In genomic region chr1:10216148-10216749, GRCh38 we compare ENCODE assay signal across 1 cellular context.
TF ChIP-seq lines count a peak whose summit lies in the region.

No MANE protein-coding gene starts in this region.

TF ChIP-seq in GM12878, 131 proteins besides CTCF, POLR2A, EP300 and RAD21:
- TF ChIP-seq WRNIP1 (IDR thresholded peaks at IDR 0.05; ENCODE audit: borderline replicate concordance, low read depth, low read length) (no peak), ASH2L (IDR thresholded peaks at IDR 0.05; ENCODE audit: borderline replicate concordance, low read depth) (no peak), IKZF1 (conservative IDR thresholded peaks at IDR 0.05) (0 out of 2 replicates have a peak, but pooled peaks have one; percentile 27), RAD51 (IDR thresholded peaks at IDR 0.05) (no peak), NRF1 (conservative IDR thresholded peaks at IDR 0.05; ENCODE audit: low read depth, low read length) (no peak), JUNB (IDR thresholded peaks at IDR 0.05) (peak; percentile 12; the same call in 1 of the 2 replicates), MXI1 (IDR thresholded peaks at IDR 0.05; ENCODE audit: low read depth, low read length) (no peak), USF1 (IDR thresholded peaks at IDR 0.05; ENCODE audit: borderline replicate concordance, extremely low read length, insufficient read depth, low read depth, low read length) (no peak), IKZF2 (IDR thresholded peaks at IDR 0.05) (0 out of 4 replicates have a peak, but pooled peaks have one; percentile 47 to 51), E4F1 (IDR thresholded peaks at IDR 0.05; ENCODE audit: borderline replicate concordance, partially characterized antibody) (no peak), ZZZ3 (IDR thresholded peaks at IDR 0.05; ENCODE audit: control insufficient read depth, insufficient read length, low read depth) (no peak)
- TF ChIP-seq, protein P1, sequence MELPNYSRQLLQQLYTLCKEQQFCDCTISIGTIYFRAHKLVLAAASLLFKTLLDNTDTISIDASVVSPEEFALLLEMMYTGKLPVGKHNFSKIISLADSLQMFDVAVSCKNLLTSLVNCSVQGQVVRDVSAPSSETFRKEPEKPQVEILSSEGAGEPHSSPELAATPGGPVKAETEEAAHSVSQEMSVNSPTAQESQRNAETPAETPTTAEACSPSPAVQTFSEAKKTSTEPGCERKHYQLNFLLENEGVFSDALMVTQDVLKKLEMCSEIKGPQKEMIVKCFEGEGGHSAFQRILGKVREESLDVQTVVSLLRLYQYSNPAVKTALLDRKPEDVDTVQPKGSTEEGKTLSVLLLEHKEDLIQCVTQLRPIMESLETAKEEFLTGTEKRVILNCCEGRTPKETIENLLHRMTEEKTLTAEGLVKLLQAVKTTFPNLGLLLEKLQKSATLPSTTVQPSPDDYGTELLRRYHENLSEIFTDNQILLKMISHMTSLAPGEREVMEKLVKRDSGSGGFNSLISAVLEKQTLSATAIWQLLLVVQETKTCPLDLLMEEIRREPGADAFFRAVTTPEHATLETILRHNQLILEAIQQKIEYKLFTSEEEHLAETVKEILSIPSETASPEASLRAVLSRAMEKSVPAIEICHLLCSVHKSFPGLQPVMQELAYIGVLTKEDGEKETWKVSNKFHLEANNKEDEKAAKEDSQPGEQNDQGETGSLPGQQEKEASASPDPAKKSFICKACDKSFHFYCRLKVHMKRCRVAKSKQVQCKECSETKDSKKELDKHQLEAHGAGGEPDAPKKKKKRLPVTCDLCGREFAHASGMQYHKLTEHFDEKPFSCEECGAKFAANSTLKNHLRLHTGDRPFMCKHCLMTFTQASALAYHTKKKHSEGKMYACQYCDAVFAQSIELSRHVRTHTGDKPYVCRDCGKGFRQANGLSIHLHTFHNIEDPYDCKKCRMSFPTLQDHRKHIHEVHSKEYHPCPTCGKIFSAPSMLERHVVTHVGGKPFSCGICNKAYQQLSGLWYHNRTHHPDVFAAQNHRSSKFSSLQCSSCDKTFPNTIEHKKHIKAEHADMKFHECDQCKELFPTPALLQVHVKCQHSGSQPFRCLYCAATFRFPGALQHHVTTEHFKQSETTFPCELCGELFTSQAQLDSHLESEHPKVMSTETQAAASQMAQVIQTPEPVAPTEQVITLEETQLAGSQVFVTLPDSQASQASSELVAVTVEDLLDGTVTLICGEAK (IDR thresholded peaks at IDR 0.05; ENCODE audit: borderline replicate concordance), result no peak
- TF ChIP-seq, protein P2, sequence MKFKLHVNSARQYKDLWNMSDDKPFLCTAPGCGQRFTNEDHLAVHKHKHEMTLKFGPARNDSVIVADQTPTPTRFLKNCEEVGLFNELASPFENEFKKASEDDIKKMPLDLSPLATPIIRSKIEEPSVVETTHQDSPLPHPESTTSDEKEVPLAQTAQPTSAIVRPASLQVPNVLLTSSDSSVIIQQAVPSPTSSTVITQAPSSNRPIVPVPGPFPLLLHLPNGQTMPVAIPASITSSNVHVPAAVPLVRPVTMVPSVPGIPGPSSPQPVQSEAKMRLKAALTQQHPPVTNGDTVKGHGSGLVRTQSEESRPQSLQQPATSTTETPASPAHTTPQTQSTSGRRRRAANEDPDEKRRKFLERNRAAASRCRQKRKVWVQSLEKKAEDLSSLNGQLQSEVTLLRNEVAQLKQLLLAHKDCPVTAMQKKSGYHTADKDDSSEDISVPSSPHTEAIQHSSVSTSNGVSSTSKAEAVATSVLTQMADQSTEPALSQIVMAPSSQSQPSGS (IDR thresholded peaks at IDR 0.05; ENCODE audit: low read length), result no peak
- TF ChIP-seq, protein P3, sequence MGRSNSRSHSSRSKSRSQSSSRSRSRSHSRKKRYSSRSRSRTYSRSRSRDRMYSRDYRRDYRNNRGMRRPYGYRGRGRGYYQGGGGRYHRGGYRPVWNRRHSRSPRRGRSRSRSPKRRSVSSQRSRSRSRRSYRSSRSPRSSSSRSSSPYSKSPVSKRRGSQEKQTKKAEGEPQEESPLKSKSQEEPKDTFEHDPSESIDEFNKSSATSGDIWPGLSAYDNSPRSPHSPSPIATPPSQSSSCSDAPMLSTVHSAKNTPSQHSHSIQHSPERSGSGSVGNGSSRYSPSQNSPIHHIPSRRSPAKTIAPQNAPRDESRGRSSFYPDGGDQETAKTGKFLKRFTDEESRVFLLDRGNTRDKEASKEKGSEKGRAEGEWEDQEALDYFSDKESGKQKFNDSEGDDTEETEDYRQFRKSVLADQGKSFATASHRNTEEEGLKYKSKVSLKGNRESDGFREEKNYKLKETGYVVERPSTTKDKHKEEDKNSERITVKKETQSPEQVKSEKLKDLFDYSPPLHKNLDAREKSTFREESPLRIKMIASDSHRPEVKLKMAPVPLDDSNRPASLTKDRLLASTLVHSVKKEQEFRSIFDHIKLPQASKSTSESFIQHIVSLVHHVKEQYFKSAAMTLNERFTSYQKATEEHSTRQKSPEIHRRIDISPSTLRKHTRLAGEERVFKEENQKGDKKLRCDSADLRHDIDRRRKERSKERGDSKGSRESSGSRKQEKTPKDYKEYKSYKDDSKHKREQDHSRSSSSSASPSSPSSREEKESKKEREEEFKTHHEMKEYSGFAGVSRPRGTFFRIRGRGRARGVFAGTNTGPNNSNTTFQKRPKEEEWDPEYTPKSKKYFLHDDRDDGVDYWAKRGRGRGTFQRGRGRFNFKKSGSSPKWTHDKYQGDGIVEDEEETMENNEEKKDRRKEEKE (IDR thresholded peaks at IDR 0.05), result no peak
